1 cellular context compared by ENCODE assay signal in genomic region chr20:297925-298754, GRCh38.
TF ChIP-seq lines count a peak whose summit lies in the region.

No MANE protein-coding gene starts in this region.

TF ChIP-seq in HepG2, 621 proteins besides CTCF, POLR2A, EP300 and RAD21 (continued from another document and continues in another):
- TF ChIP-seq ZBTB40 (IDR thresholded peaks at IDR 0.05) (no peak), ZBTB40 (CRISPR knock-in tag; IDR thresholded peaks at IDR 0.05) (peak; percentile 17; the same call in 1 of the 2 replicates), DDIT3 (CRISPR knock-in tag; IDR thresholded peaks at IDR 0.05) (no peak), FOXA3 (CRISPR knock-in tag; IDR thresholded peaks at IDR 0.05) (no peak), CBX1 (IDR thresholded peaks at IDR 0.05; ENCODE audit: low read depth) (no peak), ZNF792 (CRISPR knock-in tag; IDR thresholded peaks at IDR 0.05) (peak; percentile 38; the same call in 1 of the 2 replicates), ZNF558 (CRISPR knock-in tag; IDR thresholded peaks at IDR 0.05; ENCODE audit: borderline replicate concordance) (no peak), ZFP1 (CRISPR knock-in tag; IDR thresholded peaks at IDR 0.05) (0 out of 2 replicates have a peak, but pooled peaks have one; percentile 15), TEAD3 (CRISPR knock-in tag; optimal IDR thresholded peaks at IDR 0.05; ENCODE audit: borderline replicate concordance) (no peak), ZC3H13 (CRISPR knock-in tag; IDR thresholded peaks at IDR 0.05) (peak; percentile 95), SALL1 (CRISPR knock-in tag; IDR thresholded peaks at IDR 0.05) (peak; percentile 43; the same call in 1 of the 2 replicates), ZNF354B (CRISPR knock-in tag; IDR thresholded peaks at IDR 0.05) (peak; percentile 82; the same call in 1 of the 2 replicates), ZNF451 (CRISPR knock-in tag; IDR thresholded peaks at IDR 0.05) (peak; percentile 65), ZNF318 (CRISPR knock-in tag; IDR thresholded peaks at IDR 0.05) (peak; percentile 46; the same call in 1 of the 2 replicates), ARID4A (CRISPR knock-in tag; IDR thresholded peaks at IDR 0.05; ENCODE audit: borderline replicate concordance) (peak; percentile 79), ZNF605 (CRISPR knock-in tag; IDR thresholded peaks at IDR 0.05) (0 out of 2 replicates have a peak, but pooled peaks have one; percentile 39), ZNF589 (CRISPR knock-in tag; conservative IDR thresholded peaks at IDR 0.05) (0 out of 2 replicates have a peak, but pooled peaks have one; percentile 18), GATA4 (IDR thresholded peaks at IDR 0.05; ENCODE audit: borderline replicate concordance, low read depth) (0 out of 2 replicates have a peak, but pooled peaks have one; percentile 34), POGK (CRISPR knock-in tag; conservative IDR thresholded peaks at IDR 0.05) (peak; percentile 86), ZNF720 (CRISPR knock-in tag; IDR thresholded peaks at IDR 0.05) (peak; percentile 80; the same call in 1 of the 2 replicates), ZNF124 (CRISPR knock-in tag; IDR thresholded peaks at IDR 0.05) (peak; percentile 30; the same call in 1 of the 2 replicates), ZFP36L1 (CRISPR knock-in tag; IDR thresholded peaks at IDR 0.05) (no peak; the same call in 1 of the 2 replicates), HNF1B (CRISPR knock-in tag; IDR thresholded peaks at IDR 0.05) (peak; percentile 37; the same call in 1 of the 2 replicates), AGO2 (optimal IDR thresholded peaks at IDR 0.05; ENCODE audit: low read depth, low read length) (peak; percentile 92), TBX2 (CRISPR knock-in tag; IDR thresholded peaks at IDR 0.05; ENCODE audit: borderline replicate concordance) (peak; percentile 75), XRCC5 (optimal IDR thresholded peaks at IDR 0.05; ENCODE audit: low read length) (peak; percentile 13), ZNF781 (CRISPR knock-in tag; IDR thresholded peaks at IDR 0.05; ENCODE audit: borderline replicate concordance, not compliant biosample characterization) (no peak), PHF8 (CRISPR knock-in tag; IDR thresholded peaks at IDR 0.05) (peak; percentile 52; the same call in 1 of the 2 replicates)
